Comparison of ENCODE assay signal across 14 cellular contexts in the genomic region with DNA sequence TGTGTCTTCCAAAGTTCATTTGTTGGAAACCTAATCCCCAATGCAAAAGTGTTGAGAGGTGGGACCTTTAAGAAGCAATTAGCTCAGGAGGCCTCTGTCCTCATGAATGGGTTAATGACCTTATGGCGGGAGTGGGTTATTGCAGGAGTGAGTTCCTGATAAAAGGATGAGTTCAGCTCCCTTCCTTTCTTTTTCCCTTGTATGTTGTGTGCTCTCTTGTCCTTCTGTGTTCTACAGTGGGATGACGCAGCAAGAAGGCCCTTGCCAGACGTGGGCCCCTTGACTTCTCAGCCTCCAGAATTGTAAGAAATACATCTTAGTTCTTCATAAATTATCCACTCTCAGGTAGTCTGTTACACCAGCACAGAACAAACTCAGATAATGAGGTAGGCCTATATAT.
"Had no signal": no experiment of that assay in that cellular context is flagged by ENCODE, and none has a peak within 500 bp of the region (broad histone marks: within the 10 kb centered on the region; RNA-seq: fewer than 3 reads in every experiment).

No MANE protein-coding gene starts in this region.

- H3K4me3 Mint-ChIP-seq: activated naive CD8-positive, alpha-beta T cell treated with anti-CD3 and anti-CD28 coated beads, Interleukin-2, amount 50 U/mL, for 24 hours; activated T-helper 17 cell treated with anti-CD3 and anti-CD28 coated beads, Interleukin-2, amount 50 U/mL, for 72 hours; neural crest cell had no signal

- H3K27ac Mint-ChIP-seq: activated T-helper 17 cell treated with anti-CD3 and anti-CD28 coated beads, Interleukin-2, amount 50 U/mL, for 72 hours had no signal

- H3K4me3 ChIP-seq: ascending aorta, ovary, sigmoid colon, suprapubic skin, upper lobe of left lung had no signal

- ATAC-seq: activated naive CD8-positive, alpha-beta T cell treated with anti-CD3 and anti-CD28 coated beads, Interleukin-2, amount 50 U/mL, for 24 hours; left colon; stimulated activated naive CD8-positive, alpha-beta T cell treated with anti-CD3 and anti-CD28 coated beads, Interleukin-15, Interleukin-2, amounts not matched to agents 100 U/mL and 50 U/mL, for 24 hours had no signal

- H3K27me3 Mint-ChIP-seq: activated naive CD8-positive, alpha-beta T cell treated with anti-CD3 and anti-CD28 coated beads, Interleukin-2, amount 50 U/mL, for 24 hours; activated T-helper 17 cell treated with anti-CD3 and anti-CD28 coated beads, Interleukin-2, amount 50 U/mL, for 72 hours had no signal

- FAIRE-seq: colon had no signal

- DNase-seq: activated naive CD8-positive, alpha-beta T cell treated with anti-CD3 and anti-CD28 coated beads, Interleukin-2, amount 50 U/mL, for 24 hours; foreskin melanocyte; head of caudate nucleus; left colon; ovary; sigmoid colon; stimulated activated CD4-positive, alpha-beta T cell treated with anti-CD3 and anti-CD28 coated beads, Interleukin-2, amount 100 ng/mL, for 24 hours; stimulated activated naive CD8-positive, alpha-beta T cell treated with anti-CD3 and anti-CD28 coated beads, Interleukin-15, Interleukin-2, amounts not matched to agents 100 U/mL and 50 U/mL, for 24 hours; upper lobe of left lung had no signal
